ENCODE assay signal across 10 cellular contexts in genomic region chr6:90397929-90398674, GRCh38.
A peak's percentile ranks its signal among the peaks of the same experiment; 100 is the strongest.
DNase-seq lines count a peak whose midpoint lies in the region; ATAC-seq and TF ChIP-seq lines count a peak whose summit lies in the region.
"Had no signal": no experiment of that assay in that cellular context is flagged by ENCODE, and none has a peak within 500 bp of the region (broad histone marks: within the 10 kb centered on the region; RNA-seq: fewer than 3 reads in every experiment).

No MANE protein-coding gene starts in this region.

- H3K27ac Mint-ChIP-seq in activated naive CD8-positive, alpha-beta T cell treated with anti-CD3 and anti-CD28 coated beads for 36 hours = peak overlapping the region; percentile 97
- no peak overlapping the region for H3K27ac Mint-ChIP-seq in HFFc6

- TF ChIP-seq CTCF in HFFc6 (IDR thresholded peaks at IDR 0.05) = no peak

- no peaks in the 10 kb centered on the region for H3K36me3 Mint-ChIP-seq in activated naive CD8-positive, alpha-beta T cell treated with anti-CD3 and anti-CD28 coated beads for 36 hours
- H3K36me3 Mint-ChIP-seq in HFFc6 (ENCODE audit: low read depth) = no peaks in the 10 kb centered on the region

- H3K9me3 Mint-ChIP-seq in activated naive CD8-positive, alpha-beta T cell treated with anti-CD3 and anti-CD28 coated beads for 36 hours = no peaks in the 10 kb centered on the region
- H3K9me3 Mint-ChIP-seq in HFFc6 = no peaks in the 10 kb centered on the region

- H3K4me1 Mint-ChIP-seq in activated naive CD8-positive, alpha-beta T cell treated with anti-CD3 and anti-CD28 coated beads for 36 hours = peaks cover 79% of the 10 kb centered on the region
- H3K4me1 Mint-ChIP-seq in HFFc6 (ENCODE audit: low read depth) = no peaks in the 10 kb centered on the region

- peak; percentile 51 for ATAC-seq in GM21360 (IDR thresholded peaks at IDR 0.05; ENCODE audit: unreplicated experiment)
- ATAC-seq in HG03025 (IDR thresholded peaks at IDR 0.05; ENCODE audit: low FRiP score, unreplicated experiment) = no peak
- ATAC-seq: HCT116 had no signal

- H3K27me3 Mint-ChIP-seq in activated naive CD8-positive, alpha-beta T cell treated with anti-CD3 and anti-CD28 coated beads for 36 hours = no peaks in the 10 kb centered on the region
- H3K27me3 Mint-ChIP-seq in HFFc6 (ENCODE audit: insufficient read depth) = peaks cover 20% of the 10 kb centered on the region

- DNase-seq in T follicular helper cell (ENCODE audit: low read depth) = peak; percentile 54
- DNase-seq in activated naive CD8-positive, alpha-beta T cell treated with anti-CD3 and anti-CD28 coated beads for 36 hours = peak; percentile 87
- DNase-seq in stimulated activated CD4-positive, alpha-beta T cell treated with anti-CD3 and anti-CD28 coated beads, Interleukin-1b, Interleukin-23, amount 100 ng/mL, for 1 hour (ENCODE audit: low read depth in 2 of 2) = peak; percentile 52 to 69
- no peak for DNase-seq in HFFc6
- DNase-seq in RPMI8226 = no peak
- no peak for DNase-seq in mesenteric fat pad (ENCODE audit: low spot score)
- DNase-seq: heart right ventricle had no signal

- peak overlapping the region; percentile 40 for H3K4me3 Mint-ChIP-seq in activated naive CD8-positive, alpha-beta T cell treated with anti-CD3 and anti-CD28 coated beads for 36 hours
- H3K4me3 Mint-ChIP-seq in HFFc6 = no peak overlapping the region

Comparison
In these comparisons a context has a peak if more than half of its experiments do, and no peak if none do; other contexts are left out.
1. DNase-seq: peak in T follicular helper cell (single experiment), activated naive CD8-positive, alpha-beta T cell treated with anti-CD3 and anti-CD28 coated beads for 36 hours (single experiment) and stimulated activated CD4-positive, alpha-beta T cell treated with anti-CD3 and anti-CD28 coated beads, Interleukin-1b, Interleukin-23, amount 100 ng/mL, for 1 hour (2 of 2); none in HFFc6 (single experiment), RPMI8226 (single experiment) and mesenteric fat pad (single experiment).